8 cellular contexts compared by ENCODE assay signal in the genomic region with DNA sequence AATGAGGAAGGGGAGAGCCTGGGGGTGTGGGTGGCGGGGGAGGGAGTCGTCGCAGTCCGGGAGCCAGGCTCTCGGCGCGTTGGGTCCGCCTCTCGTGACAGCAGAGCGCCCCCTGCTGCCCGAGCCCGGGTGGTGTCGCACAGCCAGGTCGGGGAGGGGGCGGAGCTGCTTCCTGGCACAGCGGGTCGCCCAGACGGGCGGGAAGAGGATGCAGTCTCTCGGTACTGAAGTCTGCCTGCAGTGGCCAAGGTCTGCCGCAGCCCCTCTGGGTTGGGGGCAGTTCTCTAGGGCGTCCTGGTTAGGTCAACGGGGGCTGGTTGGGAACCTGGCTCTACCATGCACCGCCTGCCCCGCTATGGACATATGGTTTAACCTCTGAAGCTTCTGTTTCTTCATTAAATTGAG. TPM values are rescaled to one million over a fixed set of nuclear protein-coding genes. Genes with fewer than 3 reads are reported as not detected.
DNase-seq lines count a peak whose midpoint lies in the region; ATAC-seq, FAIRE-seq and TF ChIP-seq lines count a peak whose summit lies in the region.

No MANE protein-coding gene starts in this region.

- H3K79me2 ChIP-seq in endothelial cell of umbilical vein (ENCODE audit: control insufficient read depth, insufficient read depth, low read length) = no peaks in the 10 kb centered on the region

- CTCF ChIA-PET in activated CD8-positive, alpha-beta memory T cell treated with anti-CD3 and anti-CD28 coated beads, Interleukin-2, amount 10 ng/mL, durations not matched to agents 7 days and 5 days (lab: Charles Lee) = interaction anchor here (0.6 to 4.4 kb wide), 59 partner anchors 9 to 674 kb away, joined by 3 to 35 read pairs (median 4); a partner anchor contains a TSS
- CTCF ChIA-PET in endothelial cell of umbilical vein (lab: Charles Lee) = interaction anchor here (0.6 to 5.1 kb wide), 80 partner anchors 9 to 773 kb away, joined by 3 to 73 read pairs (median 4); a partner anchor contains a TSS

- H4K20me1 ChIP-seq in endothelial cell of umbilical vein (replicated peaks; ENCODE audit: control insufficient read depth, extremely low read depth, insufficient read depth, low read length) = no peaks in the 10 kb centered on the region

- ATAC-seq in activated CD8-positive, alpha-beta memory T cell treated with anti-CD3 and anti-CD28 coated beads, Interleukin-2, amount 10 ng/mL, durations not matched to agents 7 days and 5 days = peak; percentile 95
- ATAC-seq in naive B cell (ENCODE audit: low read depth in 2 of 2) = peak; percentile 88 to 92

- no peaks in the 10 kb centered on the region for H3K36me3 Mint-ChIP-seq in activated CD8-positive, alpha-beta memory T cell treated with anti-CD3 and anti-CD28 coated beads, Interleukin-2, amount 10 ng/mL, durations not matched to agents 7 days and 5 days
- no peaks in the 10 kb centered on the region for H3K36me3 Mint-ChIP-seq in naive B cell

- H3K9ac ChIP-seq in NT2/D1 (ENCODE audit: insufficient read length, low read depth) (peak overlapping the region; percentile 47), endothelial cell of umbilical vein (replicated peaks; ENCODE audit: extremely low read depth, insufficient read depth, low read length) (no peak overlapping the region)

- TF ChIP-seq CTCF in endothelial cell of umbilical vein (IDR thresholded peaks at IDR 0.05; ENCODE audit: extremely low read depth in 1 of 2, insufficient read depth in 1 of 2, low read depth in 1 of 2, low read length in 2 of 2) = peak; percentile 95 to 99

- H3K9me3 Mint-ChIP-seq in activated CD8-positive, alpha-beta memory T cell treated with anti-CD3 and anti-CD28 coated beads, Interleukin-2, amount 10 ng/mL, durations not matched to agents 7 days and 5 days (ENCODE audit: low read depth) = no peaks in the 10 kb centered on the region
- no peaks in the 10 kb centered on the region for H3K9me3 Mint-ChIP-seq in naive B cell

- peaks cover 9% of the 10 kb centered on the region for H3K27me3 ChIP-seq in NT2/D1 (ENCODE audit: insufficient read depth, insufficient read length)
- peaks cover 16 to 21% of the 10 kb centered on the region in 2 experiments for H3K27me3 ChIP-seq in endothelial cell of umbilical vein (ENCODE audit: control insufficient read depth in 2 of 2, insufficient read depth in 2 of 2, low read length in 2 of 2)

- intact Hi-C loops in endothelial cell of umbilical vein (cut with micrococcal nuclease) = loop anchor here (1.0 to 5.0 kb wide), 6 partner anchors 36 to 652 kb away; no protein-coding TSS in a partner anchor

- H3K27ac Mint-ChIP-seq in activated CD8-positive, alpha-beta memory T cell treated with anti-CD3 and anti-CD28 coated beads, Interleukin-2, amount 10 ng/mL, durations not matched to agents 7 days and 5 days = no peak overlapping the region
- no peak overlapping the region for H3K27ac Mint-ChIP-seq in naive B cell

- H3K9me1 ChIP-seq in endothelial cell of umbilical vein (replicated peaks; ENCODE audit: control insufficient read depth, extremely low read depth, insufficient read depth, low read length) = no peaks in the 10 kb centered on the region

- H3K9me3 ChIP-seq in NT2/D1 (ENCODE audit: insufficient read depth, low read length) = no peaks in the 10 kb centered on the region
- H3K9me3 ChIP-seq in endothelial cell of umbilical vein (replicated peaks; ENCODE audit: control insufficient read depth, insufficient read depth, low read length) = no peaks in the 10 kb centered on the region

- peak overlapping the region; percentile 49 for H2AFZ ChIP-seq in endothelial cell of umbilical vein (ENCODE audit: low read depth, low read length)

- H3K4me3 ChIP-seq in NT2/D1 (ENCODE audit: insufficient read length, low read depth) = no peak overlapping the region
- H3K4me3 ChIP-seq in endothelial cell of umbilical vein (replicated peaks in 1 of 3; ENCODE audit: insufficient read depth in 1 of 3, low read depth in 1 of 3, low read length in 3 of 3) = no peak overlapping the region

- H3K36me3 ChIP-seq in NT2/D1 (ENCODE audit: insufficient read depth, insufficient read length, low read length) (no peaks in the 10 kb centered on the region), endothelial cell of umbilical vein (ENCODE audit: control insufficient read depth in 2 of 2, extremely low read depth in 1 of 2, insufficient read depth in 2 of 2, low read length in 2 of 2) (no peaks in the 10 kb centered on the region)

- no peaks in the 10 kb centered on the region for H3K4me1 Mint-ChIP-seq in activated CD8-positive, alpha-beta memory T cell treated with anti-CD3 and anti-CD28 coated beads, Interleukin-2, amount 10 ng/mL, durations not matched to agents 7 days and 5 days
- H3K4me1 Mint-ChIP-seq in naive B cell = no peaks in the 10 kb centered on the region

- dilution Hi-C loops in endothelial cell of umbilical vein (cut with MboI; ENCODE audit: extremely low pct_ligation_motif_present, low sequenced_read_pairs) = no loop called here

- no peak for TF ChIP-seq POLR2A in endothelial cell of umbilical vein (IDR thresholded peaks at IDR 0.05; ENCODE audit: low read depth, low read length)

- no TSS peak for BruUV-seq in endothelial cell of umbilical vein (replicated peaks; lab: Mats Ljungman, UMichigan)

- H3K4me3 Mint-ChIP-seq in activated CD8-positive, alpha-beta memory T cell treated with anti-CD3 and anti-CD28 coated beads, Interleukin-2, amount 10 ng/mL, durations not matched to agents 7 days and 5 days = no peak overlapping the region
- H3K4me3 Mint-ChIP-seq in naive B cell = no peak overlapping the region

- H3K27ac ChIP-seq in endothelial cell of umbilical vein (ENCODE audit: insufficient read depth, low read depth, low read length) = no peak overlapping the region

- POLR2A ChIA-PET in endothelial cell of umbilical vein (lab: Charles Lee) = no interaction called here

- peak; percentile 33 for FAIRE-seq in endothelial cell of umbilical vein (lab: Jason Lieb, UNC)

- H3K4me1 ChIP-seq in NT2/D1 (ENCODE audit: insufficient read depth, insufficient read length) (peaks cover 17% of the 10 kb centered on the region), endothelial cell of umbilical vein (ENCODE audit: control insufficient read depth, extremely low read depth, insufficient read depth, low read length) (no peaks in the 10 kb centered on the region)

- H3K4me2 ChIP-seq in endothelial cell of umbilical vein (ENCODE audit: insufficient read depth, low read length) = peak overlapping the region; percentile 2

- peaks cover 39% of the 10 kb centered on the region for H3K27me3 Mint-ChIP-seq in activated CD8-positive, alpha-beta memory T cell treated with anti-CD3 and anti-CD28 coated beads, Interleukin-2, amount 10 ng/mL, durations not matched to agents 7 days and 5 days
- peaks cover 19 to 28% (median 19%) of the 10 kb centered on the region in 3 donors for H3K27me3 Mint-ChIP-seq in naive B cell

- DNase-seq in C1 segment of cervical spinal cord (lab: John Stamatoyannopoulos, UW) = peak in 13 of 14 donors; percentile 9 to 83 (median 37)
- DNase-seq in HPDE6-E6E7 (ENCODE audit: extremely low spot score) = peak; percentile 45
- DNase-seq in NT2/D1 (ENCODE audit: low read depth, low spot score) = peak; percentile 76
- DNase-seq in activated CD8-positive, alpha-beta memory T cell treated with anti-CD3 and anti-CD28 coated beads, Interleukin-2, amount 10 ng/mL, durations not matched to agents 7 days and 5 days = peak; percentile 80
- DNase-seq in endothelial cell of umbilical vein (ENCODE audit: low read depth, low spot score) = peak; percentile 59
- DNase-seq in naive B cell = peak; percentile 66
- peak; percentile 55 to 66 for DNase-seq in stimulated activated CD8-positive, alpha-beta memory T cell treated with anti-CD3 and anti-CD28 coated beads, Interleukin-7, amount 100 ng/mL, for 48 hours (ENCODE audit: extremely low read depth in 1 of 2, low read depth in 1 of 2)
- DNase-seq in SW 1271 (lab: John Stamatoyannopoulos, UW) = no peak

TF ChIP-seq in endothelial cell of umbilical vein, 7 proteins besides CTCF, POLR2A, EP300 and RAD21:
- TF ChIP-seq, protein P1, sequence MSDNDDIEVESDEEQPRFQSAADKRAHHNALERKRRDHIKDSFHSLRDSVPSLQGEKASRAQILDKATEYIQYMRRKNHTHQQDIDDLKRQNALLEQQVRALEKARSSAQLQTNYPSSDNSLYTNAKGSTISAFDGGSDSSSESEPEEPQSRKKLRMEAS (IDR thresholded peaks at IDR 0.05; ENCODE audit: insufficient read depth, insufficient read length) = no peak
- no peak for TF ChIP-seq FOS (IDR thresholded peaks at IDR 0.05; ENCODE audit: borderline replicate concordance, insufficient read depth, low read length)
- TF ChIP-seq MYC (IDR thresholded peaks at IDR 0.05; ENCODE audit: low read depth, low read length) = no peak
- no peak for TF ChIP-seq POLR2AphosphoS5 (IDR thresholded peaks at IDR 0.05; ENCODE audit: insufficient read depth, low read depth, low read length)
- no peak for TF ChIP-seq GATA2 (IDR thresholded peaks at IDR 0.05; ENCODE audit: insufficient read depth, insufficient read length, low read depth, low read length)
- TF ChIP-seq EZH2 (IDR thresholded peaks at IDR 0.05; ENCODE audit: borderline replicate concordance, low read depth, low read length, severe bottlenecking) = no peak
- TF ChIP-seq JUN (IDR thresholded peaks at IDR 0.05; ENCODE audit: borderline replicate concordance, insufficient read depth, insufficient read length, low read depth) = no peak

RNA-seq across cellular contexts. Expression of a gene that starts 38.2 kb away (rescaled TPM):
- not detected for total RNA-seq in activated CD8-positive, alpha-beta memory T cell treated with anti-CD3 and anti-CD28 coated beads, Interleukin-2, amount 10 ng/mL, durations not matched to agents 7 days and 5 days
- not detected in 2 replicates for total RNA-seq in endothelial cell of umbilical vein
- not detected in 2 replicates for polyA plus RNA-seq in endothelial cell of umbilical vein
- not detected in 2 replicates for polyA plus RNA-seq in endothelial cell of umbilical vein (2011; cell fraction: cytosol; rRNA removed)
- polyA plus RNA-seq in endothelial cell of umbilical vein (2011; cell fraction: nucleus; rRNA removed) = not detected in 2 replicates
- polyA plus RNA-seq in endothelial cell of umbilical vein (2012) = not detected in 2 replicates
- polyA minus RNA-seq in endothelial cell of umbilical vein = not detected in 2 replicates
- not detected for polyA minus RNA-seq in endothelial cell of umbilical vein (2011; cell fraction: cytosol; rRNA and poly(A)+ RNA removed)
- polyA minus RNA-seq in endothelial cell of umbilical vein (2011; cell fraction: nucleus; rRNA and poly(A)+ RNA removed) = not detected in 2 replicates
- polyA plus RNA-seq in naive B cell (ENCODE audit: low read depth in 6 of 6) = not detected

Comparison
In these comparisons a context has a peak if more than half of its experiments do, and no peak if none do; other contexts are left out.
1. DNase-seq: peak in C1 segment of cervical spinal cord (13 of 14), HPDE6-E6E7 (single experiment), NT2/D1 (single experiment), activated CD8-positive, alpha-beta memory T cell treated with anti-CD3 and anti-CD28 coated beads, Interleukin-2, amount 10 ng/mL, durations not matched to agents 7 days and 5 days (single experiment), endothelial cell of umbilical vein (single experiment), naive B cell (single experiment) and stimulated activated CD8-positive, alpha-beta memory T cell treated with anti-CD3 and anti-CD28 coated beads, Interleukin-7, amount 100 ng/mL, for 48 hours (2 of 2); none in SW 1271 (0 of 2).